ENCODE assay signal across 1 cellular context in the genomic region with DNA sequence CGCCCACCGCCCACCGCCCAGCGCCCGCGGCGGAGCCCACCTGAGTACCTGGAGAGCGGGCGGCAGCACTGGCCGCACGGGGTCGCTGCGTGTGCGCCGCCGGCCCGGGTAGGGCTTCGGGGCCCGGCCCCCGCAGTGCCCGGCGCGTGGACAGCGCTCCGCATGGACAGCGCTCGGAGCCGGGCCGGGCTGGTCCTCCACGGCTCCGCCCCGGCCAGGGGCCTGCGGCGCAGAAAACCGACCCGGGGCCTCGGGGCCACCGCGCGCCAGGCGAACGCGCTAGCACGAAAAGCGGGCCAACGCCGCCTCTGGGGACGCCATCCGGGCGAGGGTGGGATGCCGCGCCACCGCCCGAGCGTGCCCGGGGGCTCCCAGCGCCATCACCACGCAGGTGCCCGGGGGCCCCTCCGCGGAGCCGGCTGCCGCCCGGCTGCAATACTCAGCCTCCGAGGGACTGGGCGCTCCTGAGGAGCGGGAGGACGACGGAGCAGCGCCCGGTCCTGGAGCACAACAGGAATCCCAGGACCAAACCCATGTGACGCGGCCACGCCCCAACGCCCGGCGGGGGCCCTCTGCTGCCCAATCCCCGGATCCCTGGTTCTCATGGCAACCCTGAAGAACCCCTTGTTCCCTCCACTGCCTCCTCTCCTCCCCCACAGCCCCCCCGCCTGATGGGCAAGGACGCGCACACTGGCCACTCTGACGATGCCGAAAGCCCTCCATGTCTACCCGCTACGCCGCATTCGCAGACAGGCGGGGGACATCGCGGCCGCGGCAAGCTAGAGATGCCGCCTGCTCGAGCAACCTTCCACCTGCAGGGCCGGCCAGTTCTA.
A peak's percentile ranks its signal among the peaks of the same experiment; 100 is the strongest.
TF ChIP-seq lines count a peak whose summit lies in the region.

A gene (minus strand): TSS at position 521 of the 833 bp plus-strand sequence. CDS start 50,574 bp downstream, outside the sequence.

TF ChIP-seq in HEK293, 187 proteins besides CTCF, POLR2A, EP300 and RAD21 (continued from another document):
- TF ChIP-seq, protein P1, sequence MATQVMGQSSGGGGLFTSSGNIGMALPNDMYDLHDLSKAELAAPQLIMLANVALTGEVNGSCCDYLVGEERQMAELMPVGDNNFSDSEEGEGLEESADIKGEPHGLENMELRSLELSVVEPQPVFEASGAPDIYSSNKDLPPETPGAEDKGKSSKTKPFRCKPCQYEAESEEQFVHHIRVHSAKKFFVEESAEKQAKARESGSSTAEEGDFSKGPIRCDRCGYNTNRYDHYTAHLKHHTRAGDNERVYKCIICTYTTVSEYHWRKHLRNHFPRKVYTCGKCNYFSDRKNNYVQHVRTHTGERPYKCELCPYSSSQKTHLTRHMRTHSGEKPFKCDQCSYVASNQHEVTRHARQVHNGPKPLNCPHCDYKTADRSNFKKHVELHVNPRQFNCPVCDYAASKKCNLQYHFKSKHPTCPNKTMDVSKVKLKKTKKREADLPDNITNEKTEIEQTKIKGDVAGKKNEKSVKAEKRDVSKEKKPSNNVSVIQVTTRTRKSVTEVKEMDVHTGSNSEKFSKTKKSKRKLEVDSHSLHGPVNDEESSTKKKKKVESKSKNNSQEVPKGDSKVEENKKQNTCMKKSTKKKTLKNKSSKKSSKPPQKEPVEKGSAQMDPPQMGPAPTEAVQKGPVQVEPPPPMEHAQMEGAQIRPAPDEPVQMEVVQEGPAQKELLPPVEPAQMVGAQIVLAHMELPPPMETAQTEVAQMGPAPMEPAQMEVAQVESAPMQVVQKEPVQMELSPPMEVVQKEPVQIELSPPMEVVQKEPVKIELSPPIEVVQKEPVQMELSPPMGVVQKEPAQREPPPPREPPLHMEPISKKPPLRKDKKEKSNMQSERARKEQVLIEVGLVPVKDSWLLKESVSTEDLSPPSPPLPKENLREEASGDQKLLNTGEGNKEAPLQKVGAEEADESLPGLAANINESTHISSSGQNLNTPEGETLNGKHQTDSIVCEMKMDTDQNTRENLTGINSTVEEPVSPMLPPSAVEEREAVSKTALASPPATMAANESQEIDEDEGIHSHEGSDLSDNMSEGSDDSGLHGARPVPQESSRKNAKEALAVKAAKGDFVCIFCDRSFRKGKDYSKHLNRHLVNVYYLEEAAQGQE (tag by site-specific recombination; IDR thresholded peaks at IDR 0.05) = no peak
- TF ChIP-seq ZNF335 (tag by site-specific recombination; conservative IDR thresholded peaks at IDR 0.05) = peak; percentile 43; the same call in 1 of the 2 replicates
- TF ChIP-seq, protein P2, sequence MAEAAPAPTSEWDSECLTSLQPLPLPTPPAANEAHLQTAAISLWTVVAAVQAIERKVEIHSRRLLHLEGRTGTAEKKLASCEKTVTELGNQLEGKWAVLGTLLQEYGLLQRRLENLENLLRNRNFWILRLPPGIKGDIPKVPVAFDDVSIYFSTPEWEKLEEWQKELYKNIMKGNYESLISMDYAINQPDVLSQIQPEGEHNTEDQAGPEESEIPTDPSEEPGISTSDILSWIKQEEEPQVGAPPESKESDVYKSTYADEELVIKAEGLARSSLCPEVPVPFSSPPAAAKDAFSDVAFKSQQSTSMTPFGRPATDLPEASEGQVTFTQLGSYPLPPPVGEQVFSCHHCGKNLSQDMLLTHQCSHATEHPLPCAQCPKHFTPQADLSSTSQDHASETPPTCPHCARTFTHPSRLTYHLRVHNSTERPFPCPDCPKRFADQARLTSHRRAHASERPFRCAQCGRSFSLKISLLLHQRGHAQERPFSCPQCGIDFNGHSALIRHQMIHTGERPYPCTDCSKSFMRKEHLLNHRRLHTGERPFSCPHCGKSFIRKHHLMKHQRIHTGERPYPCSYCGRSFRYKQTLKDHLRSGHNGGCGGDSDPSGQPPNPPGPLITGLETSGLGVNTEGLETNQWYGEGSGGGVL (tag by site-specific recombination; IDR thresholded peaks at IDR 0.05) = peak; percentile 91
- TF ChIP-seq, protein P3, sequence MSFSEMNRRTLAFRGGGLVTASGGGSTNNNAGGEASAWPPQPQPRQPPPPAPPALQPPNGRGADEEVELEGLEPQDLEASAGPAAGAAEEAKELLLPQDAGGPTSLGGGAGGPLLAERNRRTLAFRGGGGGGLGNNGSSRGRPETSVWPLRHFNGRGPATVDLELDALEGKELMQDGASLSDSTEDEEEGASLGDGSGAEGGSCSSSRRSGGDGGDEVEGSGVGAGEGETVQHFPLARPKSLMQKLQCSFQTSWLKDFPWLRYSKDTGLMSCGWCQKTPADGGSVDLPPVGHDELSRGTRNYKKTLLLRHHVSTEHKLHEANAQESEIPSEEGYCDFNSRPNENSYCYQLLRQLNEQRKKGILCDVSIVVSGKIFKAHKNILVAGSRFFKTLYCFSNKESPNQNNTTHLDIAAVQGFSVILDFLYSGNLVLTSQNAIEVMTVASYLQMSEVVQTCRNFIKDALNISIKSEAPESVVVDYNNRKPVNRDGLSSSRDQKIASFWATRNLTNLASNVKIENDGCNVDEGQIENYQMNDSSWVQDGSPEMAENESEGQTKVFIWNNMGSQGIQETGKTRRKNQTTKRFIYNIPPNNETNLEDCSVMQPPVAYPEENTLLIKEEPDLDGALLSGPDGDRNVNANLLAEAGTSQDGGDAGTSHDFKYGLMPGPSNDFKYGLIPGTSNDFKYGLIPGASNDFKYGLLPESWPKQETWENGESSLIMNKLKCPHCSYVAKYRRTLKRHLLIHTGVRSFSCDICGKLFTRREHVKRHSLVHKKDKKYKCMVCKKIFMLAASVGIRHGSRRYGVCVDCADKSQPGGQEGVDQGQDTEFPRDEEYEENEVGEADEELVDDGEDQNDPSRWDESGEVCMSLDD (tag by site-specific recombination; IDR thresholded peaks at IDR 0.05) = peak; percentile 22; the same call in 1 of the 2 replicates
- no peak for TF ChIP-seq ZNF624 (tag by site-specific recombination; IDR thresholded peaks at IDR 0.05)
- TF ChIP-seq, protein P4, sequence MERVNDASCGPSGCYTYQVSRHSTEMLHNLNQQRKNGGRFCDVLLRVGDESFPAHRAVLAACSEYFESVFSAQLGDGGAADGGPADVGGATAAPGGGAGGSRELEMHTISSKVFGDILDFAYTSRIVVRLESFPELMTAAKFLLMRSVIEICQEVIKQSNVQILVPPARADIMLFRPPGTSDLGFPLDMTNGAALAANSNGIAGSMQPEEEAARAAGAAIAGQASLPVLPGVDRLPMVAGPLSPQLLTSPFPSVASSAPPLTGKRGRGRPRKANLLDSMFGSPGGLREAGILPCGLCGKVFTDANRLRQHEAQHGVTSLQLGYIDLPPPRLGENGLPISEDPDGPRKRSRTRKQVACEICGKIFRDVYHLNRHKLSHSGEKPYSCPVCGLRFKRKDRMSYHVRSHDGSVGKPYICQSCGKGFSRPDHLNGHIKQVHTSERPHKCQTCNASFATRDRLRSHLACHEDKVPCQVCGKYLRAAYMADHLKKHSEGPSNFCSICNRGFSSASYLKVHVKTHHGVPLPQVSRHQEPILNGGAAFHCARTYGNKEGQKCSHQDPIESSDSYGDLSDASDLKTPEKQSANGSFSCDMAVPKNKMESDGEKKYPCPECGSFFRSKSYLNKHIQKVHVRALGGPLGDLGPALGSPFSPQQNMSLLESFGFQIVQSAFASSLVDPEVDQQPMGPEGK (tag by site-specific recombination; IDR thresholded peaks at IDR 0.05) = peak; percentile 76
- no peak for TF ChIP-seq ZSCAN16 (tag by site-specific recombination; IDR thresholded peaks at IDR 0.05)
- TF ChIP-seq, protein P5, sequence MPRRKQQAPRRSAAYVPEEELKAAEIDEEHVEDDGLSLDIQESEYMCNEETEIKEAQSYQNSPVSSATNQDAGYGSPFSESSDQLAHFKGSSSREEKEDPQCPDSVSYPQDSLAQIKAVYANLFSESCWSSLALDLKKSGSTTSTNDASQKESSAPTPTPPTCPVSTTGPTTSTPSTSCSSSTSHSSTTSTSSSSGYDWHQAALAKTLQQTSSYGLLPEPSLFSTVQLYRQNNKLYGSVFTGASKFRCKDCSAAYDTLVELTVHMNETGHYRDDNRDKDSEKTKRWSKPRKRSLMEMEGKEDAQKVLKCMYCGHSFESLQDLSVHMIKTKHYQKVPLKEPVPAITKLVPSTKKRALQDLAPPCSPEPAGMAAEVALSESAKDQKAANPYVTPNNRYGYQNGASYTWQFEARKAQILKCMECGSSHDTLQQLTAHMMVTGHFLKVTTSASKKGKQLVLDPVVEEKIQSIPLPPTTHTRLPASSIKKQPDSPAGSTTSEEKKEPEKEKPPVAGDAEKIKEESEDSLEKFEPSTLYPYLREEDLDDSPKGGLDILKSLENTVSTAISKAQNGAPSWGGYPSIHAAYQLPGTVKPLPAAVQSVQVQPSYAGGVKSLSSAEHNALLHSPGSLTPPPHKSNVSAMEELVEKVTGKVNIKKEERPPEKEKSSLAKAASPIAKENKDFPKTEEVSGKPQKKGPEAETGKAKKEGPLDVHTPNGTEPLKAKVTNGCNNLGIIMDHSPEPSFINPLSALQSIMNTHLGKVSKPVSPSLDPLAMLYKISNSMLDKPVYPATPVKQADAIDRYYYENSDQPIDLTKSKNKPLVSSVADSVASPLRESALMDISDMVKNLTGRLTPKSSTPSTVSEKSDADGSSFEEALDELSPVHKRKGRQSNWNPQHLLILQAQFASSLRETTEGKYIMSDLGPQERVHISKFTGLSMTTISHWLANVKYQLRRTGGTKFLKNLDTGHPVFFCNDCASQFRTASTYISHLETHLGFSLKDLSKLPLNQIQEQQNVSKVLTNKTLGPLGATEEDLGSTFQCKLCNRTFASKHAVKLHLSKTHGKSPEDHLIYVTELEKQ (tag by site-specific recombination; IDR thresholded peaks at IDR 0.05; ENCODE audit: borderline replicate concordance) = no peak
- TF ChIP-seq, protein P6, sequence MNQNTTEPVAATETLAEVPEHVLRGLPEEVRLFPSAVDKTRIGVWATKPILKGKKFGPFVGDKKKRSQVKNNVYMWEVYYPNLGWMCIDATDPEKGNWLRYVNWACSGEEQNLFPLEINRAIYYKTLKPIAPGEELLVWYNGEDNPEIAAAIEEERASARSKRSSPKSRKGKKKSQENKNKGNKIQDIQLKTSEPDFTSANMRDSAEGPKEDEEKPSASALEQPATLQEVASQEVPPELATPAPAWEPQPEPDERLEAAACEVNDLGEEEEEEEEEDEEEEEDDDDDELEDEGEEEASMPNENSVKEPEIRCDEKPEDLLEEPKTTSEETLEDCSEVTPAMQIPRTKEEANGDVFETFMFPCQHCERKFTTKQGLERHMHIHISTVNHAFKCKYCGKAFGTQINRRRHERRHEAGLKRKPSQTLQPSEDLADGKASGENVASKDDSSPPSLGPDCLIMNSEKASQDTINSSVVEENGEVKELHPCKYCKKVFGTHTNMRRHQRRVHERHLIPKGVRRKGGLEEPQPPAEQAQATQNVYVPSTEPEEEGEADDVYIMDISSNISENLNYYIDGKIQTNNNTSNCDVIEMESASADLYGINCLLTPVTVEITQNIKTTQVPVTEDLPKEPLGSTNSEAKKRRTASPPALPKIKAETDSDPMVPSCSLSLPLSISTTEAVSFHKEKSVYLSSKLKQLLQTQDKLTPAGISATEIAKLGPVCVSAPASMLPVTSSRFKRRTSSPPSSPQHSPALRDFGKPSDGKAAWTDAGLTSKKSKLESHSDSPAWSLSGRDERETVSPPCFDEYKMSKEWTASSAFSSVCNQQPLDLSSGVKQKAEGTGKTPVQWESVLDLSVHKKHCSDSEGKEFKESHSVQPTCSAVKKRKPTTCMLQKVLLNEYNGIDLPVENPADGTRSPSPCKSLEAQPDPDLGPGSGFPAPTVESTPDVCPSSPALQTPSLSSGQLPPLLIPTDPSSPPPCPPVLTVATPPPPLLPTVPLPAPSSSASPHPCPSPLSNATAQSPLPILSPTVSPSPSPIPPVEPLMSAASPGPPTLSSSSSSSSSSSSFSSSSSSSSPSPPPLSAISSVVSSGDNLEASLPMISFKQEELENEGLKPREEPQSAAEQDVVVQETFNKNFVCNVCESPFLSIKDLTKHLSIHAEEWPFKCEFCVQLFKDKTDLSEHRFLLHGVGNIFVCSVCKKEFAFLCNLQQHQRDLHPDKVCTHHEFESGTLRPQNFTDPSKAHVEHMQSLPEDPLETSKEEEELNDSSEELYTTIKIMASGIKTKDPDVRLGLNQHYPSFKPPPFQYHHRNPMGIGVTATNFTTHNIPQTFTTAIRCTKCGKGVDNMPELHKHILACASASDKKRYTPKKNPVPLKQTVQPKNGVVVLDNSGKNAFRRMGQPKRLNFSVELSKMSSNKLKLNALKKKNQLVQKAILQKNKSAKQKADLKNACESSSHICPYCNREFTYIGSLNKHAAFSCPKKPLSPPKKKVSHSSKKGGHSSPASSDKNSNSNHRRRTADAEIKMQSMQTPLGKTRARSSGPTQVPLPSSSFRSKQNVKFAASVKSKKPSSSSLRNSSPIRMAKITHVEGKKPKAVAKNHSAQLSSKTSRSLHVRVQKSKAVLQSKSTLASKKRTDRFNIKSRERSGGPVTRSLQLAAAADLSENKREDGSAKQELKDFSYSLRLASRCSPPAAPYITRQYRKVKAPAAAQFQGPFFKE (tag by site-specific recombination; IDR thresholded peaks at IDR 0.05; ENCODE audit: borderline replicate concordance) = no peak
- TF ChIP-seq SCRT2 (tag by site-specific recombination; IDR thresholded peaks at IDR 0.05) = no peak
- TF ChIP-seq, protein P7, sequence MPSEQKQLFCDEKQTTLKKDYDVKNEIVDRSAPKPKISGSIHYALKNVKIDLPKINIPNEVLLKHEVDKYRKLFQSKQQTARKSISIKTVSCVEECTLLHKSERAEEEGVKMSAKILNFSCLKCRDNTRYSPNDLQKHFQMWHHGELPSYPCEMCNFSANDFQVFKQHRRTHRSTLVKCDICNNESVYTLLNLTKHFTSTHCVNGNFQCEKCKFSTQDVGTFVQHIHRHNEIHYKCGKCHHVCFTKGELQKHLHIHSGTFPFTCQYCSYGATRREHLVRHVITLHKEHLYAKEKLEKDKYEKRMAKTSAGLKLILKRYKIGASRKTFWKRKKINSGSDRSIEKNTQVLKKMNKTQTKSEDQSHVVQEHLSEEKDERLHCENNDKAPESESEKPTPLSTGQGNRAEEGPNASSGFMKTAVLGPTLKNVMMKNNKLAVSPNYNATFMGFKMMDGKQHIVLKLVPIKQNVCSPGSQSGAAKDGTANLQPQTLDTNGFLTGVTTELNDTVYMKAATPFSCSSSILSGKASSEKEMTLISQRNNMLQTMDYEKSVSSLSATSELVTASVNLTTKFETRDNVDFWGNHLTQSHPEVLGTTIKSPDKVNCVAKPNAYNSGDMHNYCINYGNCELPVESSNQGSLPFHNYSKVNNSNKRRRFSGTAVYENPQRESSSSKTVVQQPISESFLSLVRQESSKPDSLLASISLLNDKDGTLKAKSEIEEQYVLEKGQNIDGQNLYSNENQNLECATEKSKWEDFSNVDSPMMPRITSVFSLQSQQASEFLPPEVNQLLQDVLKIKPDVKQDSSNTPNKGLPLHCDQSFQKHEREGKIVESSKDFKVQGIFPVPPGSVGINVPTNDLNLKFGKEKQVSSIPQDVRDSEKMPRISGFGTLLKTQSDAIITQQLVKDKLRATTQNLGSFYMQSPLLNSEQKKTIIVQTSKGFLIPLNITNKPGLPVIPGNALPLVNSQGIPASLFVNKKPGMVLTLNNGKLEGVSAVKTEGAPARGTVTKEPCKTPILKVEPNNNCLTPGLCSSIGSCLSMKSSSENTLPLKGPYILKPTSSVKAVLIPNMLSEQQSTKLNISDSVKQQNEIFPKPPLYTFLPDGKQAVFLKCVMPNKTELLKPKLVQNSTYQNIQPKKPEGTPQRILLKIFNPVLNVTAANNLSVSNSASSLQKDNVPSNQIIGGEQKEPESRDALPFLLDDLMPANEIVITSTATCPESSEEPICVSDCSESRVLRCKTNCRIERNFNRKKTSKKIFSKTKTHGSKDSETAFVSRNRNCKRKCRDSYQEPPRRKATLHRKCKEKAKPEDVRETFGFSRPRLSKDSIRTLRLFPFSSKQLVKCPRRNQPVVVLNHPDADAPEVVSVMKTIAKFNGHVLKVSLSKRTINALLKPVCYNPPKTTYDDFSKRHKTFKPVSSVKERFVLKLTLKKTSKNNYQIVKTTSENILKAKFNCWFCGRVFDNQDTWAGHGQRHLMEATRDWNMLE (tag by site-specific recombination; conservative IDR thresholded peaks at IDR 0.05; ENCODE audit: low read depth) = no peak
- TF ChIP-seq ZNF266 (tag by site-specific recombination; IDR thresholded peaks at IDR 0.05; ENCODE audit: low read depth) = no peak
- TF ChIP-seq ZBTB21 (tag by site-specific recombination; IDR thresholded peaks at IDR 0.05) = no peak
- peak; percentile 44; the same call in 1 of the 2 replicates for TF ChIP-seq KLF8 (tag by site-specific recombination; IDR thresholded peaks at IDR 0.05)
- TF ChIP-seq ZNF324 (tag by site-specific recombination; IDR thresholded peaks at IDR 0.05) = no peak
- no peak for TF ChIP-seq KLF10 (tag by site-specific recombination; IDR thresholded peaks at IDR 0.05)
- no peak for TF ChIP-seq ZNF174 (tag by site-specific recombination; IDR thresholded peaks at IDR 0.05)
- no peak for TF ChIP-seq GLI2 (tag by site-specific recombination; IDR thresholded peaks at IDR 0.05; ENCODE audit: borderline replicate concordance, low read depth)
